Comparison of ENCODE assay signal across 8 cellular contexts in genomic region chr12:100672075-100672592, GRCh38.
DNase-seq lines count a peak whose midpoint lies in the region; ATAC-seq and TF ChIP-seq lines count a peak whose summit lies in the region.

No MANE protein-coding gene starts in this region.

- H3K4me3 ChIP-seq in AG10803 (ENCODE audit: low read length) (no peak overlapping the region), epithelial cell of esophagus (ENCODE audit: low read length) (no peak overlapping the region)

- ATAC-seq in GM18517 (IDR thresholded peaks at IDR 0.05; ENCODE audit: unreplicated experiment) (peak; percentile 63), HG03039 (IDR thresholded peaks at IDR 0.05; ENCODE audit: unreplicated experiment) (peak; percentile 59)

- DNase-seq in AG10803 (ENCODE audit: low read depth) (no peak), SK-N-DZ (ENCODE audit: low spot score) (peak; percentile 32), epithelial cell of esophagus (ENCODE audit: low read depth) (peak; percentile 20), kidney tubule cell (ENCODE audit: low spot score) (no peak), activated gamma-delta T cell (lab: John Stamatoyannopoulos, UW) (no peak)
- peak; percentile 72 for DNase-seq in stimulated activated CD8-positive, alpha-beta memory T cell treated with anti-CD3 and anti-CD28 coated beads, Interleukin-4, amount 100 ng/mL, for 48 hours

- TF ChIP-seq CTCF in AG10803 (conservative IDR thresholded peaks at IDR 0.05; ENCODE audit: low read length) (peak; percentile 52), epithelial cell of esophagus (IDR thresholded peaks at IDR 0.05; ENCODE audit: insufficient read depth, low read depth, low read length, missing control alignments) (peak; percentile 68)

Comparison
In these comparisons a context has a peak if more than half of its experiments do, and no peak if none do; other contexts are left out.
1. DNase-seq: peak in SK-N-DZ (single experiment), epithelial cell of esophagus (single experiment) and stimulated activated CD8-positive, alpha-beta memory T cell treated with anti-CD3 and anti-CD28 coated beads, Interleukin-4, amount 100 ng/mL, for 48 hours (single experiment); none in AG10803 (single experiment), kidney tubule cell (single experiment) and activated gamma-delta T cell (single experiment).